In genomic region chr17:27381007-27381501, GRCh38 we compare ENCODE assay signal across 9 cellular contexts.
DNase-seq lines count a peak whose midpoint lies in the region; ATAC-seq lines count a peak whose summit lies in the region.
"Had no signal": no experiment of that assay in that cellular context is flagged by ENCODE, and none has a peak within 500 bp of the region (broad histone marks: within the 10 kb centered on the region; RNA-seq: fewer than 3 reads in every experiment).

No MANE protein-coding gene starts in this region.

- peak; percentile 69 for ATAC-seq in HG02852 (IDR thresholded peaks at IDR 0.05; ENCODE audit: unreplicated experiment)

- POLR2A ChIA-PET in activated CD4-positive, alpha-beta memory T cell treated with anti-CD3 and anti-CD28 coated beads, Interleukin-2, amount 10 ng/mL, durations not matched to agents 7 days and 5 days (lab: Charles Lee), result interaction anchor here (0.8 to 1.4 kb wide), 3 partner anchors 27 to 218 kb away, joined by 3 to 4 read pairs (median 3); no protein-coding TSS in a partner anchor

- no peak overlapping the region for H3K4me3 Mint-ChIP-seq in activated CD4-positive, alpha-beta memory T cell treated with anti-CD3 and anti-CD28 coated beads, Interleukin-2, amount 10 ng/mL, durations not matched to agents 7 days and 5 days
- H3K4me3 Mint-ChIP-seq: activated naive CD8-positive, alpha-beta T cell had no signal

- DNase-seq in Daoy (ENCODE audit: low read depth) (peak; percentile 76), NCI-H69 (lab: John Stamatoyannopoulos, UW) (peak; percentile 88), midbrain (lab: John Stamatoyannopoulos, UW) (peak; percentile 74), NCI-H446 treated with DMSO at 0.1 percent for 48 hours (lab: John Stamatoyannopoulos, UW) (no peak)
- peak; percentile 82 for DNase-seq in activated CD4-positive, alpha-beta memory T cell treated with anti-CD3 and anti-CD28 coated beads, Interleukin-2, amount 10 ng/mL, durations not matched to agents 7 days and 5 days
- DNase-seq in effector CD4-positive, alpha-beta T cell, result peak; percentile 64
- DNase-seq in stimulated activated CD8-positive, alpha-beta memory T cell treated with anti-CD3 and anti-CD28 coated beads, Interleukin-4, amount 100 ng/mL, for 48 hours, result peak; percentile 93

- peaks cover 15% of the 10 kb centered on the region for H3K27me3 Mint-ChIP-seq in activated CD4-positive, alpha-beta memory T cell treated with anti-CD3 and anti-CD28 coated beads, Interleukin-2, amount 10 ng/mL, durations not matched to agents 7 days and 5 days

- no peaks in the 10 kb centered on the region for H3K36me3 Mint-ChIP-seq in activated CD4-positive, alpha-beta memory T cell treated with anti-CD3 and anti-CD28 coated beads, Interleukin-2, amount 10 ng/mL, durations not matched to agents 7 days and 5 days (ENCODE audit: low read depth)

- peaks cover 2% of the 10 kb centered on the region for H3K4me1 Mint-ChIP-seq in activated CD4-positive, alpha-beta memory T cell treated with anti-CD3 and anti-CD28 coated beads, Interleukin-2, amount 10 ng/mL, durations not matched to agents 7 days and 5 days

- CTCF ChIA-PET in activated CD4-positive, alpha-beta memory T cell treated with anti-CD3 and anti-CD28 coated beads, Interleukin-2, amount 10 ng/mL, durations not matched to agents 7 days and 5 days (lab: Charles Lee), result interaction anchor here (0.8 to 4.6 kb wide), 6 partner anchors 11 to 219 kb away, joined by 3 to 73 read pairs (median 5); no protein-coding TSS in a partner anchor

- no peaks in the 10 kb centered on the region for H3K9me3 Mint-ChIP-seq in activated CD4-positive, alpha-beta memory T cell treated with anti-CD3 and anti-CD28 coated beads, Interleukin-2, amount 10 ng/mL, durations not matched to agents 7 days and 5 days

- H3K27ac Mint-ChIP-seq in activated CD4-positive, alpha-beta memory T cell treated with anti-CD3 and anti-CD28 coated beads, Interleukin-2, amount 10 ng/mL, durations not matched to agents 7 days and 5 days, result no peak overlapping the region
- H3K27ac Mint-ChIP-seq: activated naive CD8-positive, alpha-beta T cell had no signal
